ENCODE assay signal across 8 cellular contexts in the genomic region with DNA sequence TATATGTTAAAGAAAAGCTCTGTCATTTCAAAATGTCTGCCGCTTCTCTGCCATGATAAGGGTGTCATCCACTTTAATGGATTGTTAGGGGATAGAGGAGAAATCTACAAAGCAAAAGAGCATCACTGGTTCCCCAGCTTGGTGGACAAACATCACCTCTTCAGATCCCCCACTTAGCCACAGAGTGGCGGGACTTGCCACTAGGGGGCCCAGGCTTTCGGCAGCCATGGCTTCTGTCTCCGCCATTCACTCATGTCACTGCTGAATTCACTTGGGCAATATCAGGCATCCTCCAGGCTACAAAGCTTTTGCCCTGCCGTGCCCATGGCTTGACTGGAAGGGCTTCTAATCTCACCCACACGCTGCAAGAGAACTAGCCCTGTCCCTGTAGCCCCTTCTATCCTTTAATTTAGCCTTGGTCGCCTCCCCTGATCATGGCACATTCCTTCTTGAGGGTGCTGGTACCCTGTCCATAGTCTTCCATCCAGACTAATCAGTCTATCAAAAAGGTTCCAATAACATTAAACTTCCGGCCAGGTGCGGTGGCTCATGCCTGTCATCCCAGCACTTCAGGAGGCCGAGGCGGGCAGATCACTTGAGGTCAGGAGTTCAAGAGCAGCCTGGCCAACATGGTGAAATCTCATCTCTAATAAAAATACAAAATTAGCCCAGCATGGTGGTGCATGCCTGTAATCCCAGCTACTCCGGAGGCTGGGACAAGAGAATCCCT. TPM values are rescaled to one million over a fixed set of nuclear protein-coding genes. Genes with fewer than 3 reads are reported as not detected.
DNase-seq lines count a peak whose midpoint lies in the region; ATAC-seq and TF ChIP-seq lines count a peak whose summit lies in the region.

No MANE protein-coding gene starts in this region.

- POLR2A ChIA-PET in CD4-positive, alpha-beta T cell (lab: Charles Lee) = no interaction called here

- ATAC-seq in CD4-positive, alpha-beta T cell (ENCODE audit: poor library complexity) = peak; percentile 88
- peak; percentile 62; the same call in 2 of the 3 replicates for ATAC-seq in RWPE2 (ENCODE audit: low read depth)
- no peak for ATAC-seq in HG03432 (IDR thresholded peaks at IDR 0.05; ENCODE audit: unreplicated experiment)

- no peaks in the 10 kb centered on the region for H3K27me3 ChIP-seq in CD4-positive, alpha-beta T cell (ENCODE audit: control insufficient read depth, insufficient read depth, low read length)
- H3K27me3 ChIP-seq in RWPE2 (ENCODE audit: insufficient read depth, poor library complexity, severe bottlenecking) = no peaks in the 10 kb centered on the region

- no peaks in the 10 kb centered on the region for H3K4me1 ChIP-seq in RWPE2 (ENCODE audit: insufficient read depth, poor library complexity, severe bottlenecking)

- H3K27ac Mint-ChIP-seq in CD4-positive, alpha-beta T cell = peak overlapping the region; percentile 1
- no peak overlapping the region for H3K27ac Mint-ChIP-seq in HFFc6

- intact Hi-C loops in CD4-positive, alpha-beta T cell (cut with DNase I, micrococcal nuclease) = no loop called here
- intact Hi-C loops in head of caudate nucleus (cut with DNase I) = no loop called here

- no peak overlapping the region for H3K27ac ChIP-seq in CD4-positive, alpha-beta T cell (ENCODE audit: low read depth, low read length)
- no peak overlapping the region for H3K27ac ChIP-seq in RWPE2 (ENCODE audit: poor library complexity, severe bottlenecking)

- CTCF ChIA-PET in CD4-positive, alpha-beta T cell (lab: Charles Lee) = interaction anchor here (0.6 to 0.9 kb wide), 2 partner anchors 10 to 13 kb away, joined by 3 to 4 read pairs; no protein-coding TSS in a partner anchor

- no peaks in the 10 kb centered on the region for H3K36me3 ChIP-seq in RWPE2 (ENCODE audit: low read depth)

- DNase-seq in CD4-positive, alpha-beta T cell = peak; percentile 49 to 71 (median 58)
- peak; percentile 34 for DNase-seq in HFFc6
- no peak for DNase-seq in RWPE2 (ENCODE audit: low spot score)
- DNase-seq in activated gamma-delta T cell (lab: John Stamatoyannopoulos, UW) = peak; percentile 19
- peak in 41 of 42 donors; percentile 27 to 82 (median 60) for DNase-seq in head of caudate nucleus
- no peak for DNase-seq in retinal pigment epithelial cell (ENCODE audit: low read depth)
- no peak for DNase-seq in ureter (ENCODE audit: low spot score)

- peaks cover 6% of the 10 kb centered on the region for H3K36me3 Mint-ChIP-seq in CD4-positive, alpha-beta T cell (ENCODE audit: low read depth)
- no peaks in the 10 kb centered on the region for H3K36me3 Mint-ChIP-seq in HFFc6 (ENCODE audit: low read depth)

- H3K4me3 ChIP-seq in RWPE2 (ENCODE audit: severe bottlenecking) (no peak overlapping the region), retinal pigment epithelial cell (ENCODE audit: low read length) (no peak overlapping the region)

- no peaks in the 10 kb centered on the region for H3K9me3 Mint-ChIP-seq in CD4-positive, alpha-beta T cell
- H3K9me3 Mint-ChIP-seq in HFFc6 = no peaks in the 10 kb centered on the region

- no peaks in the 10 kb centered on the region for H3K9me3 ChIP-seq in CD4-positive, alpha-beta T cell (ENCODE audit: control insufficient read depth, low read length)
- no peaks in the 10 kb centered on the region for H3K9me3 ChIP-seq in RWPE2 (ENCODE audit: severe bottlenecking)

- peaks cover 6% of the 10 kb centered on the region for H3K4me1 Mint-ChIP-seq in CD4-positive, alpha-beta T cell (ENCODE audit: low read depth)
- H3K4me1 Mint-ChIP-seq in HFFc6 (ENCODE audit: low read depth) = peaks cover 5% of the 10 kb centered on the region; the same call in 1 of the 2 replicates

- H3K4me3 Mint-ChIP-seq in CD4-positive, alpha-beta T cell = no peak overlapping the region
- no peak overlapping the region for H3K4me3 Mint-ChIP-seq in HFFc6

- peak; percentile 84 for TF ChIP-seq CTCF in CD4-positive, alpha-beta T cell (IDR thresholded peaks at IDR 0.05)
- peak; percentile 81 for TF ChIP-seq CTCF in HFFc6 (IDR thresholded peaks at IDR 0.05)
- peak; percentile 62 for TF ChIP-seq CTCF in RWPE2 (IDR thresholded peaks at IDR 0.05; ENCODE audit: poor library complexity, severe bottlenecking)
- peak; percentile 83 for TF ChIP-seq CTCF in retinal pigment epithelial cell (conservative IDR thresholded peaks at IDR 0.05; ENCODE audit: low read depth, low read length)

- H3K27me3 Mint-ChIP-seq in CD4-positive, alpha-beta T cell = no peaks in the 10 kb centered on the region
- peaks cover 3% of the 10 kb centered on the region; the same call in 1 of the 2 replicates for H3K27me3 Mint-ChIP-seq in HFFc6 (ENCODE audit: insufficient read depth)

RNA-seq across cellular contexts. Expression of gene SBK1, which starts 34.7 kb away (rescaled TPM):
- 10 to 100 TPM; 13.0 to 13.5 TPM for total RNA-seq in CD4-positive, alpha-beta T cell
- not detected for total RNA-seq in HFFc6 (2021; fragmentation: NEBNext Ultra II Directional; extraction: Animal tissue kit (Norgen Biotek cat#: 25700))
- total RNA-seq in ureter = 0.49 TPM

RNA-seq across cellular contexts. Expression of gene NPIPB6, which starts 36.3 kb away (rescaled TPM):
- 1 to 10 TPM; 2.3 to 2.4 TPM for total RNA-seq in CD4-positive, alpha-beta T cell
- 1 to 10 TPM in 1 of 6 experiments, under 1 TPM in 4, not detected in 1; 0.20 to 1.0 (median 0.27) TPM for total RNA-seq in HFFc6 (2021; fragmentation: NEBNext Ultra II Directional; extraction: Animal tissue kit (Norgen Biotek cat#: 25700))
- 7.2 TPM for total RNA-seq in ureter

Comparison
In these comparisons a context has a peak if more than half of its experiments do, and no peak if none do; other contexts are left out.
1. DNase-seq: peak in CD4-positive, alpha-beta T cell (10 of 10), HFFc6 (single experiment), activated gamma-delta T cell (single experiment) and head of caudate nucleus (41 of 42); none in RWPE2 (single experiment), retinal pigment epithelial cell (single experiment) and ureter (single experiment).
2. Peak in every context shown above with its lines, with median percentiles within 50 percentile points of each other: CTCF ChIP-seq.